In genomic region chr10:93991101-93991500, GRCh38 we compare ENCODE assay signal across 2 cellular contexts.
TF ChIP-seq lines count a peak whose summit lies in the region.

No MANE protein-coding gene starts in this region.

TF ChIP-seq in SK-N-SH, 30 proteins besides CTCF, POLR2A, EP300 and RAD21:
- TF ChIP-seq TCF12 (IDR thresholded peaks at IDR 0.05): no peak
- no peak for TF ChIP-seq RCOR1 (IDR thresholded peaks at IDR 0.05; ENCODE audit: low read length)
- TF ChIP-seq TAF1 (IDR thresholded peaks at IDR 0.05; ENCODE audit: borderline replicate concordance, low read depth, low read length): no peak
- no peak for TF ChIP-seq MXI1 (IDR thresholded peaks at IDR 0.05; ENCODE audit: low read depth, low read length)
- TF ChIP-seq FOXM1 (IDR thresholded peaks at IDR 0.05; ENCODE audit: low read depth): no peak
- no peak for TF ChIP-seq YY1 (IDR thresholded peaks at IDR 0.05; ENCODE audit: low read depth)
- no peak for TF ChIP-seq IRF3 (IDR thresholded peaks at IDR 0.05; ENCODE audit: low read depth, low read length)
- no peak for TF ChIP-seq SIN3A (IDR thresholded peaks at IDR 0.05; ENCODE audit: borderline replicate concordance, low read depth, low read length)
- TF ChIP-seq ZBTB33 (IDR thresholded peaks at IDR 0.05; ENCODE audit: borderline replicate concordance, low read depth): no peak
- TF ChIP-seq USF1 (IDR thresholded peaks at IDR 0.05; ENCODE audit: borderline replicate concordance, low read depth): no peak
- TF ChIP-seq NFIC (IDR thresholded peaks at IDR 0.05; ENCODE audit: borderline replicate concordance): no peak
- TF ChIP-seq MEF2A (IDR thresholded peaks at IDR 0.05; ENCODE audit: borderline replicate concordance, low read depth): no peak
- no peak for TF ChIP-seq EZH2phosphoT487 (IDR thresholded peaks at IDR 0.05; ENCODE audit: borderline replicate concordance, low read depth)
- TF ChIP-seq FOSL2 (IDR thresholded peaks at IDR 0.05; ENCODE audit: borderline replicate concordance, low read depth): no peak
- TF ChIP-seq RXRA (IDR thresholded peaks at IDR 0.05; ENCODE audit: borderline replicate concordance, low read depth): no peak
- TF ChIP-seq NRF1 (IDR thresholded peaks at IDR 0.05; ENCODE audit: low read depth, low read length): no peak
- TF ChIP-seq REST (IDR thresholded peaks at IDR 0.05; ENCODE audit: low read depth, low read length): no peak
- no peak for TF ChIP-seq GABPA (IDR thresholded peaks at IDR 0.05; ENCODE audit: low read depth)

TF ChIP-seq in SK-N-SH treated with all-trans-retinoic acid at 6 μM for 48 hours, 23 proteins besides CTCF, POLR2A, EP300 and RAD21:
- TF ChIP-seq TOX (CRISPR knock-in tag; IDR thresholded peaks at IDR 0.05; ENCODE audit: borderline replicate concordance) (no peak), ZNF70 (CRISPR knock-in tag; IDR thresholded peaks at IDR 0.05) (no peak), PATZ1 (CRISPR knock-in tag; IDR thresholded peaks at IDR 0.05; ENCODE audit: borderline replicate concordance) (no peak), CREB5 (CRISPR knock-in tag; IDR thresholded peaks at IDR 0.05; ENCODE audit: low read depth) (no peak)
